Comparison of ENCODE assay signal across 21 cellular contexts in the genomic region with DNA sequence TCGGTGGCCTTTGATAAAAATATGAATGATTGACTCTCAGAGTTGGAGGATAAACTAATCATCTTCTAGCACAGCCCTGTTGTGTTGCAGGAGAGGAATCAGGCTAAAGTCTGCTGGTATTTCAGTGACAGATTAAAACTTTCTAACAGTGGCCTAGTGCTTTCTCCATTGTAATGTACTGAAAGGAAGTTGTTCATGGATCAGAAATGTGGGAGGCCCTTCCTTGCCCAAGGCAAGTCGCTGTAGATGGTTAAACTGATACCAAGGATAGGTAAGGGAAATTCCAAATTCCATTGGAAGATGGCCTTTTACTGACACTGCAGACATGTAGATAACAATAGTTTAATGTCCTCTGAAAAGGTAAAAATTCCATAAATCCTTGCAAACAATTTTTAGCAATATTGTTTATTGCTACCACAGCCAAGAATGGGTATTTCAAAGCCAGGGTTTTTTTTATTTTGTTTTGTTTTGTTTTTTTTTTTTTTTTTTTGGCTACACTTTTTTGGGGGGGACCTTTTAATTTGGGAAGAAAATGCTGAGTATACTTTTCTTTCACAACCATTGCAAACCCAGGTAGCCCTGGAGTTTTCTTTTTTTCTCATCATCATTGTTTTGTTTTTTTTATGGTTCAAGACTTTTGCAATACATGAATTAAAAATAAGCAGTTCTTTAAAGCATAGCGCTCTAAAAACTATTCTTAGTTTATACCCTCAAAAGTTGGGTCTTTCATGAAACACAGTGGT. TPM values are rescaled to one million over a fixed set of nuclear protein-coding genes. Genes with fewer than 3 reads are reported as not detected.
A peak's percentile ranks its signal among the peaks of the same experiment; 100 is the strongest.
DNase-seq lines count a peak whose midpoint lies in the region; ATAC-seq and TF ChIP-seq lines count a peak whose summit lies in the region.
"Had no signal": no experiment of that assay in that cellular context is flagged by ENCODE, and none has a peak within 500 bp of the region (broad histone marks: within the 10 kb centered on the region; RNA-seq: fewer than 3 reads in every experiment).

No MANE protein-coding gene starts in this region.

- H3K27me3 Mint-ChIP-seq in MCF 10A (ENCODE audit: insufficient read depth, unreplicated experiment) = no peaks in the 10 kb centered on the region
- H3K27me3 Mint-ChIP-seq in stimulated activated naive CD8-positive, alpha-beta T cell treated with anti-CD3 and anti-CD28 coated beads, Interleukin-15, amount 100 ng/mL, for 72 hours = no peaks in the 10 kb centered on the region
- H3K27me3 Mint-ChIP-seq: activated T-helper 17 cell treated with anti-CD3 and anti-CD28 coated beads, Interleukin-2, amount 50 U/mL, for 72 hours had no signal

- POLR2A ChIA-PET in MCF 10A (lab: Yijun Ruan, JAX) = no interaction called here
- POLR2A ChIA-PET in RWPE1 (lab: Yijun Ruan, JAX; ENCODE audit: low non-redundant PET) = no interaction called here

- TSS peak; percentile 3 for BruUV-seq in MCF 10A (replicated peaks; lab: Mats Ljungman, UMichigan)

- peaks cover 5% of the 10 kb centered on the region for H3K4me1 Mint-ChIP-seq in MCF 10A (ENCODE audit: insufficient read depth, unreplicated experiment)
- no peaks in the 10 kb centered on the region for H3K4me1 Mint-ChIP-seq in stimulated activated effector memory CD8-positive, alpha-beta T cell treated with anti-CD3 and anti-CD28 coated beads, Interleukin-12 subunit alpha, Interleukin-12 subunit beta, amount 100 ng/mL, for 72 hours
- H3K4me1 Mint-ChIP-seq in stimulated activated naive CD8-positive, alpha-beta T cell treated with anti-CD3 and anti-CD28 coated beads, Interleukin-15, amount 100 ng/mL, for 72 hours = peaks cover 5% of the 10 kb centered on the region
- H3K4me1 Mint-ChIP-seq: activated T-helper 17 cell treated with anti-CD3 and anti-CD28 coated beads, Interleukin-2, amount 50 U/mL, for 72 hours; neural progenitor cell had no signal

- no peak for TF ChIP-seq CTCF in MCF 10A (IDR thresholded peaks at IDR 0.05; ENCODE audit: unreplicated experiment)
- no peak for TF ChIP-seq CTCF in breast epithelium (IDR thresholded peaks at IDR 0.05)
- no peak for TF ChIP-seq CTCF in RWPE1 (conservative IDR thresholded peaks at IDR 0.05; ENCODE audit: low read depth)
- TF ChIP-seq CTCF in epithelial cell of esophagus (IDR thresholded peaks at IDR 0.05; ENCODE audit: insufficient read depth, low read depth, low read length, missing control alignments) = no peak
- TF ChIP-seq CTCF in mucosa of descending colon (IDR thresholded peaks at IDR 0.05) = no peak

- no peaks in the 10 kb centered on the region for H3K27me3 ChIP-seq in breast epithelium
- H3K27me3 ChIP-seq: adrenal gland, BE2C, neural progenitor cell, testis had no signal

- intact Hi-C loops in MCF 10A (cut with micrococcal nuclease) = no loop called here
- intact Hi-C loops in breast epithelium (cut with DNase I; ENCODE audit: low total_unique reads) = no loop called here
- intact Hi-C loops in mucosa of descending colon (cut with DNase I, micrococcal nuclease) = no loop called here

- H3K9me3 Mint-ChIP-seq in MCF 10A (ENCODE audit: unreplicated experiment) = no peaks in the 10 kb centered on the region
- no peaks in the 10 kb centered on the region for H3K9me3 Mint-ChIP-seq in stimulated activated effector memory CD8-positive, alpha-beta T cell treated with anti-CD3 and anti-CD28 coated beads, Interleukin-12 subunit alpha, Interleukin-12 subunit beta, amount 100 ng/mL, for 72 hours
- no peaks in the 10 kb centered on the region for H3K9me3 Mint-ChIP-seq in stimulated activated naive CD8-positive, alpha-beta T cell treated with anti-CD3 and anti-CD28 coated beads, Interleukin-15, amount 100 ng/mL, for 72 hours
- H3K9me3 Mint-ChIP-seq: activated T-helper 17 cell treated with anti-CD3 and anti-CD28 coated beads, Interleukin-2, amount 50 U/mL, for 72 hours; neural progenitor cell had no signal

- H3K36me3 Mint-ChIP-seq in MCF 10A (ENCODE audit: insufficient read depth, unreplicated experiment) = peaks cover 62% of the 10 kb centered on the region
- peaks cover 76% of the 10 kb centered on the region for H3K36me3 Mint-ChIP-seq in stimulated activated effector memory CD8-positive, alpha-beta T cell treated with anti-CD3 and anti-CD28 coated beads, Interleukin-12 subunit alpha, Interleukin-12 subunit beta, amount 100 ng/mL, for 72 hours

- H3K4me3 ChIP-seq in breast epithelium (no peak overlapping the region), epithelial cell of esophagus (ENCODE audit: low read length) (no peak overlapping the region), mucosa of descending colon (no peak overlapping the region)
- H3K4me3 ChIP-seq: adrenal gland, neural progenitor cell, testis had no signal

- H3K4me1 ChIP-seq in breast epithelium = no peaks in the 10 kb centered on the region
- no peaks in the 10 kb centered on the region for H3K4me1 ChIP-seq in mucosa of descending colon (ENCODE audit: low read depth)
- H3K4me1 ChIP-seq: BE2C, testis had no signal

- no peak for ATAC-seq in stimulated activated effector memory CD8-positive, alpha-beta T cell treated with anti-CD3 and anti-CD28 coated beads, Interleukin-12 subunit alpha, Interleukin-12 subunit beta, amount 100 ng/mL, for 72 hours
- no peak for ATAC-seq in stimulated activated naive CD8-positive, alpha-beta T cell treated with anti-CD3 and anti-CD28 coated beads, Interleukin-15, amount 100 ng/mL, for 72 hours
- ATAC-seq in mucosa of descending colon = no peak
- ATAC-seq: activated T-helper 17 cell treated with anti-CD3 and anti-CD28 coated beads, Interleukin-2, amount 50 U/mL, for 72 hours had no signal

- H3K27ac ChIP-seq in breast epithelium = no peak overlapping the region
- no peak overlapping the region for H3K27ac ChIP-seq in RWPE1
- H3K27ac ChIP-seq: 22Rv1, adrenal gland, neural progenitor cell, testis had no signal

- H3K9me3 ChIP-seq in breast epithelium (no peaks in the 10 kb centered on the region), mucosa of descending colon (no peaks in the 10 kb centered on the region)
- H3K9me3 ChIP-seq: adrenal gland, BE2C, testis had no signal

- H3K4me3 Mint-ChIP-seq in MCF 10A (ENCODE audit: unreplicated experiment) = no peak overlapping the region
- H3K4me3 Mint-ChIP-seq in stimulated activated effector memory CD8-positive, alpha-beta T cell treated with anti-CD3 and anti-CD28 coated beads, Interleukin-12 subunit alpha, Interleukin-12 subunit beta, amount 100 ng/mL, for 72 hours = no peak overlapping the region
- no peak overlapping the region for H3K4me3 Mint-ChIP-seq in stimulated activated naive CD8-positive, alpha-beta T cell treated with anti-CD3 and anti-CD28 coated beads, Interleukin-15, amount 100 ng/mL, for 72 hours
- H3K4me3 Mint-ChIP-seq: activated T-helper 17 cell treated with anti-CD3 and anti-CD28 coated beads, Interleukin-2, amount 50 U/mL, for 72 hours; neural progenitor cell had no signal

- no peak overlapping the region for H3K27ac Mint-ChIP-seq in MCF 10A (ENCODE audit: low read depth, unreplicated experiment)
- H3K27ac Mint-ChIP-seq in stimulated activated effector memory CD8-positive, alpha-beta T cell treated with anti-CD3 and anti-CD28 coated beads, Interleukin-12 subunit alpha, Interleukin-12 subunit beta, amount 100 ng/mL, for 72 hours = peak overlapping the region; percentile 23
- H3K27ac Mint-ChIP-seq in stimulated activated naive CD8-positive, alpha-beta T cell treated with anti-CD3 and anti-CD28 coated beads, Interleukin-15, amount 100 ng/mL, for 72 hours = no peak overlapping the region
- H3K27ac Mint-ChIP-seq: activated T-helper 17 cell treated with anti-CD3 and anti-CD28 coated beads, Interleukin-2, amount 50 U/mL, for 72 hours; neural progenitor cell had no signal

- CTCF ChIA-PET in MCF 10A (lab: Yijun Ruan, JAX) (no interaction called here), RWPE1 (lab: Yijun Ruan, JAX) (interaction anchor here (0.6 kb wide), 1 partner anchor 31 kb away, joined by 6 read pairs; no protein-coding TSS in a partner anchor)

- H3K36me3 ChIP-seq in breast epithelium (peaks cover 3% of the 10 kb centered on the region), mucosa of descending colon (ENCODE audit: low read depth) (no peaks in the 10 kb centered on the region)

- no peak for TF ChIP-seq POLR2A in breast epithelium (IDR thresholded peaks at IDR 0.05)

- DNase-seq in MCF 10A (ENCODE audit: unreplicated experiment) = peak; percentile 13
- DNase-seq in breast epithelium (ENCODE audit: low spot score in 2 of 2) = no peak
- DNase-seq in RWPE1 (ENCODE audit: low spot score) = peak; percentile 49
- peak; percentile 76 for DNase-seq in epithelial cell of esophagus (ENCODE audit: low read depth)
- no peak for DNase-seq in stimulated activated effector memory CD8-positive, alpha-beta T cell treated with anti-CD3 and anti-CD28 coated beads, Interleukin-12 subunit alpha, Interleukin-12 subunit beta, amount 100 ng/mL, for 72 hours (ENCODE audit: low spot score in 2 of 2)
- DNase-seq in stimulated activated naive CD8-positive, alpha-beta T cell treated with anti-CD3 and anti-CD28 coated beads, Interleukin-15, amount 100 ng/mL, for 72 hours = no peak
- no peak for DNase-seq in NCI-H1105 (lab: John Stamatoyannopoulos, UW)
- DNase-seq in mucosa of descending colon = no peak
- DNase-seq: adrenal gland; BE2C; central memory CD4-positive, alpha-beta T cell; effector CD4-positive, alpha-beta T cell; kidney glomerular epithelial cell; NCI-H187; NCI-H446; stimulated activated CD4-positive, alpha-beta T cell treated with anti-CD3 and anti-CD28 coated beads, Interleukin-12 subunit alpha, Interleukin-12 subunit beta, amount 100 ng/mL, for 4 hours; T-helper 9 cell; testis had no signal

RNA-seq across cellular contexts. Expression of a gene that starts 35.5 kb away (rescaled TPM):
- total RNA-seq in MCF 10A (2022) (43.8 and 52.3 TPM in 2 replicates), breast epithelium (10 to 100 TPM; 27.2 to 41.4 (median 37.2) TPM), mucosa of descending colon (10 to 100 TPM; 17.1 to 22.4 (median 17.3) TPM)

RNA-seq across cellular contexts. Expression of a gene that starts 56.1 kb away (rescaled TPM):
- 5.1 and 6.4 TPM in 2 replicates for total RNA-seq in MCF 10A (2022)
- total RNA-seq in breast epithelium = 1 to 10 TPM in 1 of 3 donors, under 1 TPM in 2; 0.44 to 1.6 (median 0.66) TPM
- total RNA-seq in mucosa of descending colon = 1 to 10 TPM in 1 of 3 donors, under 1 TPM in 2; 0.14 to 1.0 (median 0.20) TPM

Comparison
In these comparisons a context has a peak if more than half of its experiments do, and no peak if none do; other contexts are left out.
1. DNase-seq: peak in MCF 10A (single experiment), RWPE1 (single experiment) and epithelial cell of esophagus (single experiment); none in breast epithelium (0 of 2), stimulated activated effector memory CD8-positive, alpha-beta T cell treated with anti-CD3 and anti-CD28 coated beads, Interleukin-12 subunit alpha, Interleukin-12 subunit beta, amount 100 ng/mL, for 72 hours (0 of 2), stimulated activated naive CD8-positive, alpha-beta T cell treated with anti-CD3 and anti-CD28 coated beads, Interleukin-15, amount 100 ng/mL, for 72 hours (0 of 2), NCI-H1105 (single experiment) and mucosa of descending colon (0 of 3).